ENCODE assay signal across 9 cellular contexts in the genomic region with DNA sequence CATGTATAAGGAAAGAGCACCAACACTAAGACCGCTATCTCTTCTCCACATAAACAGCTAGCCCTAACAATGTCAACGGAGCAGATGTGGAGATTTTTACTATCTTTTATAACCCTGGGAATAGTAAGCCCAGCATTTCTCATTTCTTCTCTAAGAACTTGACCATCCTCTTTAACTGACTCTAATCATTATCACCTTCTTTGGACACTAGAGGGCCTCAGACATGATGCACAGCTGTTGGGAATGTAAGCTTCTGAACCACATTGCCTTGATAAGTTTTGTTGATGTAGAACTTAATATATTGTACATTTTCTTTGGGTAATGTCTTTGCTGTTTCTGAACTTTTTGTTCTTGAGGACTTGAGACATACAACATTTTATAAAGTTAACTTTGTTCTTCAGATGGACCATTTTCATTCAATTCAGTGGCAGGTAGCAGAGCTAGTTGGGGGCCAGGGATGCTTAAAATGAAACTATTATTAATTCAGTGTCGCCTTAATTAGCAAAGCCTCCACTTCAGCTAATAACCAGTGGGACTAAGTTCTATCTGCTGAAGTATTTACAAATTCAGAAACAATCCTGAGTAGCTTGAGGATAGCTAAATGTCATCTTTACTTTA. TPM values are rescaled to one million over a fixed set of nuclear protein-coding genes. Genes with fewer than 3 reads are reported as not detected.
DNase-seq lines count a peak whose midpoint lies in the region; ATAC-seq and TF ChIP-seq lines count a peak whose summit lies in the region.
"Had no signal": no experiment of that assay in that cellular context is flagged by ENCODE, and none has a peak within 500 bp of the region (broad histone marks: within the 10 kb centered on the region; RNA-seq: fewer than 3 reads in every experiment).

No MANE protein-coding gene starts in this region.

- no peak overlapping the region for H3K9ac ChIP-seq in endodermal cell (ENCODE audit: extremely low read depth, low read length, poor library complexity, severe bottlenecking)

- H3K4me3 Mint-ChIP-seq in endodermal cell (no peak overlapping the region), naive B cell (no peak overlapping the region)

- H3K36me3 ChIP-seq in PC-9 (ENCODE audit: low read depth) (peaks cover 22% of the 10 kb centered on the region), endodermal cell (ENCODE audit: control insufficient read depth, insufficient read depth, low read length) (peaks cover 31% of the 10 kb centered on the region)

- no peaks in the 10 kb centered on the region for H3K79me2 ChIP-seq in PC-9 (ENCODE audit: low read depth)

- POLR2A ChIA-PET in PC-9 (lab: Charles Lee; ENCODE audit: unreplicated experiment), result no interaction called here

- no peak overlapping the region for H3K4me3 ChIP-seq in PC-9
- H3K4me3 ChIP-seq in endodermal cell (ENCODE audit: low read length), result no peak overlapping the region

- peaks cover 14% of the 10 kb centered on the region for H3K4me1 Mint-ChIP-seq in endodermal cell
- peaks cover 13 to 23% (median 16%) of the 10 kb centered on the region in 3 donors for H3K4me1 Mint-ChIP-seq in naive B cell

- no peaks in the 10 kb centered on the region for H3K27me3 ChIP-seq in PC-9 (ENCODE audit: insufficient read depth, low read depth)
- no peaks in the 10 kb centered on the region for H3K27me3 ChIP-seq in endodermal cell (ENCODE audit: control insufficient read depth, insufficient read depth, low read length, poor library complexity, severe bottlenecking)

- BruUV-seq in PC-9 (replicated peaks; lab: Mats Ljungman, UMichigan), result no TSS peak

- H3K4me2 ChIP-seq in PC-9, result no peak overlapping the region

- H3K4me1 ChIP-seq in PC-9 (replicated peaks; ENCODE audit: insufficient read depth) (no peaks in the 10 kb centered on the region), endodermal cell (ENCODE audit: control insufficient read depth, insufficient read depth, low read length) (no peaks in the 10 kb centered on the region)

- no peak overlapping the region for H2AFZ ChIP-seq in PC-9

- no peaks in the 10 kb centered on the region for H3K9me2 ChIP-seq in PC-9 (ENCODE audit: insufficient read depth)

- peaks cover 18% of the 10 kb centered on the region for H3F3A ChIP-seq in PC-9 (ENCODE audit: insufficient read depth, low read depth)

- DNase-seq in NCI-H510A treated with DMSO at 0.1 percent for 48 hours (lab: John Stamatoyannopoulos, UW), result peak; percentile 62
- DNase-seq in NCI-H510A (lab: John Stamatoyannopoulos, UW), result no peak
- DNase-seq in KBM-7, result peak; percentile 48
- DNase-seq in PC-9, result peak in 1 of 2 experiments; percentile 61
- no peak for DNase-seq in endodermal cell
- peak; percentile 26 for DNase-seq in naive B cell
- DNase-seq in ureter (ENCODE audit: low spot score), result no peak

- intact Hi-C loops in PC-9 (cut with micrococcal nuclease; ENCODE audit: unreplicated experiment), result loop anchor here (2.0 to 10.0 kb wide), 4 partner anchors 24 to 536 kb away; no protein-coding TSS in a partner anchor

- ATAC-seq in GM21723 (IDR thresholded peaks at IDR 0.05; ENCODE audit: unreplicated experiment), result peak; percentile 94
- ATAC-seq in naive B cell (ENCODE audit: low read depth in 2 of 2), result peak; percentile 72 to 86

- in situ Hi-C loops in KBM-7 (cut with MboI; ENCODE audit: low pct_unique_long_range_greater_than_20kb, low sequenced_read_pairs), result no loop called here

- H3K27ac Mint-ChIP-seq in endodermal cell, result no peak overlapping the region
- no peak overlapping the region for H3K27ac Mint-ChIP-seq in naive B cell

- WGBS in endodermal cell (ENCODE audit: insufficient coverage in 1 of 2, insufficient read length in 1 of 2), 2 experiments, result 69% methylated on average over 3 of the region's 3 CpGs

- H3K9me3 Mint-ChIP-seq in endodermal cell (no peaks in the 10 kb centered on the region), naive B cell (no peaks in the 10 kb centered on the region)

- H3K36me3 Mint-ChIP-seq in endodermal cell (ENCODE audit: low read depth) (peaks cover 25% of the 10 kb centered on the region), naive B cell (peaks cover 18 to 25% of the 10 kb centered on the region in 2 donors)

- no peak overlapping the region for H3K27ac ChIP-seq in PC-9
- no peak overlapping the region for H3K27ac ChIP-seq in endodermal cell (ENCODE audit: low read depth, low read length)

- CTCF ChIA-PET in PC-9 (lab: Charles Lee), result interaction anchor here (0.6 to 1.8 kb wide), 8 partner anchors 11 to 1595 kb away, joined by 3 to 19 read pairs (median 8); a partner anchor contains a TSS

- no peaks in the 10 kb centered on the region for H3K27me3 Mint-ChIP-seq in endodermal cell (ENCODE audit: insufficient read depth)
- no peaks in the 10 kb centered on the region for H3K27me3 Mint-ChIP-seq in naive B cell

- H4K20me1 ChIP-seq in PC-9 (ENCODE audit: insufficient read depth), result no peaks in the 10 kb centered on the region

- peak; percentile 96 for TF ChIP-seq CTCF in PC-9 (conservative IDR thresholded peaks at IDR 0.05)
- peak; percentile 87 for TF ChIP-seq CTCF in endodermal cell (conservative IDR thresholded peaks at IDR 0.05)

- H3K9me3 ChIP-seq in PC-9 (ENCODE audit: insufficient read depth, low read depth) (no peaks in the 10 kb centered on the region), endodermal cell (ENCODE audit: control insufficient read depth, low read length) (no peaks in the 10 kb centered on the region)

RNA-seq across cellular contexts. Expression of a gene that starts 9.6 kb away (rescaled TPM):
- total RNA-seq in PC-9 (2021), result not detected in 2 replicates
- total RNA-seq in endodermal cell, result 1 to 10 TPM; 1.4 to 3.7 TPM
- 294 TPM for polyA plus RNA-seq in endodermal cell (2013, experiment 1 of 2)
- 279 TPM for polyA plus RNA-seq in endodermal cell (2013, experiment 2 of 2)
- polyA plus RNA-seq in naive B cell (ENCODE audit: low read depth in 6 of 6), result not detected
- total RNA-seq in ureter, result not detected
- total RNA-seq: subcutaneous adipose tissue had no signal

RNA-seq across cellular contexts. Expression of a gene that starts 10.3 kb away (rescaled TPM):
- total RNA-seq in PC-9 (2021), result 57.4 and 57.6 TPM in 2 replicates
- 10 to 100 TPM; 27.9 to 38.1 TPM for total RNA-seq in endodermal cell
- polyA plus RNA-seq in endodermal cell (2013, experiment 1 of 2), result 66.3 TPM
- polyA plus RNA-seq in endodermal cell (2013, experiment 2 of 2), result 56.1 TPM
- 10 to 100 TPM; 46.8 to 74.4 (median 62.4) TPM for polyA plus RNA-seq in naive B cell (ENCODE audit: low read depth in 6 of 6)
- total RNA-seq in ureter, result 28.2 TPM

RNA-seq across cellular contexts. Expression of a gene that starts 45.4 kb away (rescaled TPM):
- 0.23 TPM in 1 of 2 replicates, not detected in the other for total RNA-seq in PC-9 (2021)
- total RNA-seq in endodermal cell, result not detected
- 0.28 TPM for polyA plus RNA-seq in endodermal cell (2013, experiment 1 of 2)
- polyA plus RNA-seq in endodermal cell (2013, experiment 2 of 2), result 0.17 TPM
- polyA plus RNA-seq in naive B cell (ENCODE audit: low read depth in 6 of 6), result not detected
- total RNA-seq in ureter, result 0.21 TPM
- total RNA-seq: subcutaneous adipose tissue had no signal

Comparison
In these comparisons a context has a peak if more than half of its experiments do, and no peak if none do; other contexts are left out.
1. DNase-seq: peak in NCI-H510A treated with DMSO at 0.1 percent for 48 hours (single experiment), KBM-7 (single experiment) and naive B cell (single experiment); none in NCI-H510A (single experiment), endodermal cell (single experiment) and ureter (single experiment).